In genomic region chr17:57294629-57295501, GRCh38 we compare ENCODE assay signal across 1 cellular context.
TF ChIP-seq lines count a peak whose summit lies in the region.

No MANE protein-coding gene starts in this region.

TF ChIP-seq in HCT116, 20 proteins besides CTCF, POLR2A, EP300 and RAD21 (continued from another document):
- TF ChIP-seq, protein P1, sequence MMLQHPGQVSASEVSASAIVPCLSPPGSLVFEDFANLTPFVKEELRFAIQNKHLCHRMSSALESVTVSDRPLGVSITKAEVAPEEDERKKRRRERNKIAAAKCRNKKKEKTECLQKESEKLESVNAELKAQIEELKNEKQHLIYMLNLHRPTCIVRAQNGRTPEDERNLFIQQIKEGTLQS (IDR thresholded peaks at IDR 0.05): no peak
- TF ChIP-seq YY1 (IDR thresholded peaks at IDR 0.05; ENCODE audit: extremely low read depth, insufficient replicate concordance, low read depth, low read length): peak; percentile 73
- no peak for TF ChIP-seq EZH2 (IDR thresholded peaks at IDR 0.05)
- TF ChIP-seq, protein P2, sequence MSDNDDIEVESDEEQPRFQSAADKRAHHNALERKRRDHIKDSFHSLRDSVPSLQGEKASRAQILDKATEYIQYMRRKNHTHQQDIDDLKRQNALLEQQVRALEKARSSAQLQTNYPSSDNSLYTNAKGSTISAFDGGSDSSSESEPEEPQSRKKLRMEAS (IDR thresholded peaks at IDR 0.05): peak; percentile 63; the same call in 1 of the 2 replicates
- TF ChIP-seq POLR2AphosphoS5 (IDR thresholded peaks at IDR 0.05; ENCODE audit: low read depth, low read length): peak; percentile 38; the same call in 1 of the 2 replicates
- TF ChIP-seq FOSL1 (IDR thresholded peaks at IDR 0.05; ENCODE audit: low read depth): peak; percentile 86
- no peak for TF ChIP-seq EZH2phosphoT487 (IDR thresholded peaks at IDR 0.05; ENCODE audit: borderline replicate concordance)
- TF ChIP-seq EGR1 (IDR thresholded peaks at IDR 0.05; ENCODE audit: low read depth): peak; percentile 27; the same call in 1 of the 2 replicates
- TF ChIP-seq CBX3 (IDR thresholded peaks at IDR 0.05; ENCODE audit: low read depth): peak; percentile 77; the same call in 1 of the 2 replicates
- TF ChIP-seq JUND (IDR thresholded peaks at IDR 0.05): peak; percentile 92
- TF ChIP-seq CEBPB (IDR thresholded peaks at IDR 0.05; ENCODE audit: low read depth): peak; percentile 54; the same call in 1 of the 2 replicates
- no peak for TF ChIP-seq ZFX (IDR thresholded peaks at IDR 0.05)
- peak; percentile 96 for TF ChIP-seq TCF7L2 (IDR thresholded peaks at IDR 0.05; ENCODE audit: borderline replicate concordance, extremely low read depth, insufficient read depth, insufficient read length)
- peak; percentile 72 for TF ChIP-seq SP1 (IDR thresholded peaks at IDR 0.05; ENCODE audit: low read depth)
